In the genomic region with DNA sequence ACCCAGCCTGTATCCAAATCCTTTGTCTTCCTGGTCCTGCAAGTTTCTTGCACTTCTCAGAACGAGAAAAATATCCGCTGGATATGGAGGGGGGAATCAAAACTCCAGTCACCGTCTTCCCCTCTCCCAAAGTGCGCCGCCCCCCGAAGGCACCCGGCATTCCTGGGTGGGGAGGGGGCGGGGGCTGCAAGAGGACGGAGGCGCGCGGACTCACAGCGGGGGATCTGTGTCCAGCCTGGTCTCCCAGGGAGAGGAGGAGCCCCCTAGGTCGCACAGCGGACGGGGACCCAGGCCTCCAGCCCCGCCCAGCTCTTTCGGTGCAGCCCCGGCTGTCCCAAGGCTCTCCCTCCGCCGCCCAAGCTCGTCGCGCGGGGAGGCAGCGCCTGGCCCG, we compare ENCODE assay signal across 8 cellular contexts. TPM values are rescaled to one million over a fixed set of nuclear protein-coding genes. Genes with fewer than 3 reads are reported as not detected.
DNase-seq lines count a peak whose midpoint lies in the region; ATAC-seq and TF ChIP-seq lines count a peak whose summit lies in the region.

No MANE protein-coding gene starts in this region.

- no peaks in the 10 kb centered on the region for H3K36me3 Mint-ChIP-seq in mesothelial cell of epicardium

- H3K4me3 Mint-ChIP-seq in mesothelial cell of epicardium = peak overlapping the region; percentile 65

- H3K27me3 Mint-ChIP-seq in mesothelial cell of epicardium (ENCODE audit: low read depth) = peaks cover 74% of the 10 kb centered on the region

- H3K9me3 ChIP-seq in heart right ventricle (no peaks in the 10 kb centered on the region), aorta (ENCODE audit: control insufficient read depth, low read length) (no peaks in the 10 kb centered on the region)

- peak overlapping the region; percentile 45 to 83 (median 70) for H3K4me3 ChIP-seq in heart right ventricle
- H3K4me3 ChIP-seq in astrocyte of the spinal cord (ENCODE audit: low read depth, low read length) = peak overlapping the region; percentile 28
- H3K4me3 ChIP-seq in aorta (ENCODE audit: low read length in 2 of 2) = peak overlapping the region; percentile 27 to 71

- intact Hi-C loops in heart right ventricle (cut with DNase I) = loop anchor here in 9 of 10 donors (1.0 to 10.0 kb wide), 12 partner anchors 26 to 476 kb away; a partner anchor contains a TSS
- intact Hi-C loops in left ventricle myocardium superior (cut with micrococcal nuclease) = no loop called here
- intact Hi-C loops in aorta (cut with DNase I) = loop anchor here (2.0 to 5.0 kb wide), 4 partner anchors 26 to 304 kb away; a partner anchor contains a TSS

- no peak for TF ChIP-seq CTCF in heart right ventricle (IDR thresholded peaks at IDR 0.05)
- TF ChIP-seq CTCF in astrocyte of the spinal cord (IDR thresholded peaks at IDR 0.05; ENCODE audit: low read depth, low read length) = no peak
- TF ChIP-seq CTCF in mesothelial cell of epicardium (IDR thresholded peaks at IDR 0.05; ENCODE audit: unreplicated experiment) = no peak

- in situ Hi-C loops in astrocyte of the spinal cord (cut with HindIII; ENCODE audit: low sequenced_read_pairs) = no loop called here

- H3K36me3 ChIP-seq in heart right ventricle (no peaks in the 10 kb centered on the region), aorta (ENCODE audit: control insufficient read depth in 1 of 2, insufficient read depth in 2 of 2, low read length in 1 of 2) (no peaks in the 10 kb centered on the region)

- no peaks in the 10 kb centered on the region for H3K9me3 Mint-ChIP-seq in mesothelial cell of epicardium

- ATAC-seq in heart right ventricle (no peak), left ventricle myocardium superior (no peak), aorta (ENCODE audit: low FRiP score) (no peak), GM19467 (IDR thresholded peaks at IDR 0.05; ENCODE audit: unreplicated experiment) (no peak), GM21447 (IDR thresholded peaks at IDR 0.05; ENCODE audit: unreplicated experiment) (no peak)

- H3K27ac ChIP-seq in heart right ventricle (peak overlapping the region; percentile 16 to 79 (median 63)), aorta (ENCODE audit: low read depth in 1 of 2, low read length in 2 of 2) (no peak overlapping the region)

- DNase-seq in heart right ventricle (peak in 1 of 2 donors; percentile 21), left ventricle myocardium superior (no peak), astrocyte of the spinal cord (ENCODE audit: low read depth, low spot score) (no peak), mesothelial cell of epicardium (ENCODE audit: low spot score in 2 of 2, unreplicated experiment in 2 of 2) (no peak), aorta (no peak), activated gamma-delta T cell (lab: John Stamatoyannopoulos, UW) (no peak)

- H3K27me3 ChIP-seq in heart right ventricle = peaks cover 0 to 96% (median 3%) of the 10 kb centered on the region in 7 donors
- H3K27me3 ChIP-seq in aorta (ENCODE audit: control insufficient read depth in 1 of 2, insufficient read depth in 2 of 2, low read length in 1 of 2) = no peaks in the 10 kb centered on the region

- no peak overlapping the region for H3K27ac Mint-ChIP-seq in mesothelial cell of epicardium

- 2% methylated on average over 27 of the region's 27 CpGs for WGBS in heart right ventricle, 2 donors
- 1 to 2% methylated on average over 23 to 27 of the region's 27 CpGs for WGBS in aorta, 2 donors

- H3K4me1 Mint-ChIP-seq in mesothelial cell of epicardium = peaks cover 18% of the 10 kb centered on the region

- H3K4me1 ChIP-seq in heart right ventricle = peaks cover 2 to 52% (median 40%) of the 10 kb centered on the region in 9 donors
- H3K4me1 ChIP-seq in aorta (ENCODE audit: control insufficient read depth in 1 of 2, insufficient read depth in 2 of 2, low read length in 2 of 2) = no peaks in the 10 kb centered on the region

RNA-seq across cellular contexts. Expression of a gene that starts 2.1 kb away (rescaled TPM):
- total RNA-seq in heart right ventricle (10 to 100 TPM in 1 of 10 donors, 1 to 10 TPM in 9; 5.1 to 12.0 (median 8.1) TPM), left ventricle myocardium superior (15.2 TPM), mesothelial cell of epicardium (22.5 to 24.1 TPM (median 22.8 TPM) in 3 replicates), aorta (10 to 100 TPM in 1 of 2 donors, 1 to 10 TPM in 1; 7.4 to 30.0 TPM)
- polyA plus RNA-seq in heart right ventricle (1 to 10 TPM; 5.3 to 6.7 TPM), aorta (under 1 TPM; 0.25 to 0.87 TPM)

Comparison
In these comparisons a context has a peak if more than half of its experiments do, and no peak if none do; other contexts are left out.
1. H3K27ac ChIP-seq: peak in heart right ventricle (10 of 10); none in aorta (0 of 2).
2. Peak in every context shown above with its lines, with median percentiles within 50 percentile points of each other: H3K4me3 ChIP-seq.